8 cellular contexts compared by ENCODE assay signal in genomic region chr19:49638360-49638759, GRCh38. TPM values are rescaled to one million over a fixed set of nuclear protein-coding genes. Genes with fewer than 3 reads are reported as not detected.
DNase-seq lines count a peak whose midpoint lies in the region; ATAC-seq and TF ChIP-seq lines count a peak whose summit lies in the region.

No MANE protein-coding gene starts in this region.

- peaks cover 10% of the 10 kb centered on the region for H3K79me2 ChIP-seq in parathyroid adenoma

- H3K27ac ChIP-seq in CD8-positive, alpha-beta T cell (ENCODE audit: low read depth, low read length) = no peak overlapping the region
- H3K27ac ChIP-seq in RWPE2 (ENCODE audit: poor library complexity, severe bottlenecking) = peak overlapping the region; percentile 99
- peak overlapping the region; percentile 42 for H3K27ac ChIP-seq in parathyroid adenoma

- TF ChIP-seq CTCF in CD8-positive, alpha-beta T cell (IDR thresholded peaks at IDR 0.05) = no peak
- TF ChIP-seq CTCF in RWPE2 (IDR thresholded peaks at IDR 0.05; ENCODE audit: poor library complexity, severe bottlenecking) = no peak
- TF ChIP-seq CTCF in epithelial cell of proximal tubule (conservative IDR thresholded peaks at IDR 0.05; ENCODE audit: low read depth, low read length) = no peak
- TF ChIP-seq CTCF in parathyroid adenoma (IDR thresholded peaks at IDR 0.05) = no peak

- H3K9me3 Mint-ChIP-seq in CD8-positive, alpha-beta T cell = no peaks in the 10 kb centered on the region

- H3K27me3 Mint-ChIP-seq in CD8-positive, alpha-beta T cell (ENCODE audit: low read depth) = no peaks in the 10 kb centered on the region

- peak overlapping the region; percentile 41 for H3K27ac Mint-ChIP-seq in CD8-positive, alpha-beta T cell

- no peak for DNase-seq in CD8-positive, alpha-beta T cell
- DNase-seq in RWPE2 (ENCODE audit: low spot score) = peak; percentile 36
- DNase-seq in epithelial cell of proximal tubule (ENCODE audit: low read depth) = no peak
- no peak for DNase-seq in stimulated activated CD4-positive, alpha-beta T cell treated with anti-CD3 and anti-CD28 coated beads, Interleukin-4, amount 100 ng/mL, for 24 hours
- DNase-seq in NCI-H748 (lab: John Stamatoyannopoulos, UW; ENCODE audit: unreplicated experiment) = no peak
- DNase-seq in NOMO-1 treated with dmso at 0.1 percent for 144 hours (lab: John Stamatoyannopoulos, UW; ENCODE audit: unreplicated experiment) = no peak
- no peak for DNase-seq in GOT3 (lab: John Stamatoyannopoulos, UW)

- no peaks in the 10 kb centered on the region for H3K36me3 ChIP-seq in CD8-positive, alpha-beta T cell (ENCODE audit: insufficient read depth, low read length)
- peaks cover 12% of the 10 kb centered on the region for H3K36me3 ChIP-seq in RWPE2 (ENCODE audit: low read depth)
- H3K36me3 ChIP-seq in parathyroid adenoma (ENCODE audit: control insufficient read depth, insufficient read depth, low read length) = no peaks in the 10 kb centered on the region

- no peaks in the 10 kb centered on the region for H3K9me3 ChIP-seq in CD8-positive, alpha-beta T cell (ENCODE audit: low read length)
- H3K9me3 ChIP-seq in RWPE2 (ENCODE audit: severe bottlenecking) (no peaks in the 10 kb centered on the region), parathyroid adenoma (ENCODE audit: control insufficient read depth, low read length) (no peaks in the 10 kb centered on the region)

- H3K4me3 Mint-ChIP-seq in CD8-positive, alpha-beta T cell = peak overlapping the region; percentile 61

- peaks cover 45% of the 10 kb centered on the region for H3K4me1 Mint-ChIP-seq in CD8-positive, alpha-beta T cell (ENCODE audit: low read depth)

- CTCF ChIA-PET in CD8-positive, alpha-beta T cell (lab: Charles Lee) = no interaction called here

- peak overlapping the region; percentile 47 for H3K4me2 ChIP-seq in parathyroid adenoma (ENCODE audit: low read length)

- ATAC-seq in CD8-positive, alpha-beta T cell = no peak
- ATAC-seq in RWPE2 (ENCODE audit: low read depth) = no peak

- H3K36me3 Mint-ChIP-seq in CD8-positive, alpha-beta T cell = no peaks in the 10 kb centered on the region

- peak overlapping the region; percentile 47 for H2AFZ ChIP-seq in parathyroid adenoma

- intact Hi-C loops in CD8-positive, alpha-beta T cell (cut with DNase I, micrococcal nuclease) = no loop called here

- no peak overlapping the region for H3K4me3 ChIP-seq in CD8-positive, alpha-beta T cell (ENCODE audit: low read depth, low read length)
- H3K4me3 ChIP-seq in RWPE2 (ENCODE audit: severe bottlenecking) (peak overlapping the region; percentile 23), epithelial cell of proximal tubule (ENCODE audit: low read depth, low read length) (peak overlapping the region; percentile 86), parathyroid adenoma (ENCODE audit: low read depth, low read length) (peak overlapping the region; percentile 20)

- POLR2A ChIA-PET in CD8-positive, alpha-beta T cell (lab: Charles Lee) = no interaction called here

- H3K4me1 ChIP-seq in CD8-positive, alpha-beta T cell (ENCODE audit: insufficient read depth, low read length) = peaks cover 41% of the 10 kb centered on the region
- H3K4me1 ChIP-seq in RWPE2 (ENCODE audit: insufficient read depth, poor library complexity, severe bottlenecking) (no peaks in the 10 kb centered on the region), parathyroid adenoma (peaks cover 19% of the 10 kb centered on the region)

- no peak overlapping the region for H3K9ac ChIP-seq in parathyroid adenoma

- no peaks in the 10 kb centered on the region for H3K27me3 ChIP-seq in CD8-positive, alpha-beta T cell (ENCODE audit: insufficient read depth, low read length)
- H3K27me3 ChIP-seq in RWPE2 (ENCODE audit: insufficient read depth, poor library complexity, severe bottlenecking) (no peaks in the 10 kb centered on the region), parathyroid adenoma (ENCODE audit: control insufficient read depth, insufficient read depth, low read length) (no peaks in the 10 kb centered on the region)

RNA-seq across cellular contexts. Expression of gene RRAS, which starts 1.6 kb away (rescaled TPM):
- total RNA-seq in CD8-positive, alpha-beta T cell = 1 to 10 TPM; 3.6 to 4.9 TPM
- 33.5 and 67.2 TPM in 2 replicates for total RNA-seq in epithelial cell of proximal tubule

RNA-seq across cellular contexts. Expression of gene SCAF1, which starts 3.6 kb away (rescaled TPM):
- 10 to 100 TPM; 30.2 to 33.3 TPM for total RNA-seq in CD8-positive, alpha-beta T cell
- 51.0 and 54.8 TPM in 2 replicates for total RNA-seq in epithelial cell of proximal tubule

RNA-seq across cellular contexts. Expression of gene IRF3, which starts 27.3 kb away (rescaled TPM):
- 10 to 100 TPM; 92.0 to 99.5 TPM for total RNA-seq in CD8-positive, alpha-beta T cell
- total RNA-seq in epithelial cell of proximal tubule = 73.8 and 78.3 TPM in 2 replicates

RNA-seq across cellular contexts. Expression of gene BCL2L12, which starts 27.4 kb away (rescaled TPM):
- total RNA-seq in CD8-positive, alpha-beta T cell = 10 to 100 TPM; 13.1 to 14.7 TPM
- total RNA-seq in epithelial cell of proximal tubule = 53.3 and 69.8 TPM in 2 replicates

RNA-seq across cellular contexts. Expression of gene PRMT1, which starts 38.7 kb away (rescaled TPM):
- 10 to 100 TPM; 37.7 to 42.6 TPM for total RNA-seq in CD8-positive, alpha-beta T cell
- 186 and 629 TPM in 2 replicates for total RNA-seq in epithelial cell of proximal tubule
